1 cellular context compared by ENCODE assay signal in genomic region chr2:183248866-183249567, GRCh38.
TF ChIP-seq lines count a peak whose summit lies in the region.

No MANE protein-coding gene starts in this region.

TF ChIP-seq in H1, 55 proteins besides CTCF, POLR2A, EP300 and RAD21 (continued from another document):
- TF ChIP-seq PHF8 (conservative IDR thresholded peaks at IDR 0.05; ENCODE audit: low read depth, low read length) (no peak), CHD1 (IDR thresholded peaks at IDR 0.05; ENCODE audit: low read depth, low read length) (no peak), MAX (IDR thresholded peaks at IDR 0.05) (no peak), TCF12 (IDR thresholded peaks at IDR 0.05; ENCODE audit: low read depth, low read length) (no peak), EGR1 (IDR thresholded peaks at IDR 0.05; ENCODE audit: borderline replicate concordance, low read depth, low read length) (no peak), POU5F1 (IDR thresholded peaks at IDR 0.05; ENCODE audit: low read depth, low read length) (no peak)
